19 cellular contexts compared by ENCODE assay signal in genomic region chr7:51229620-51230323, GRCh38.
DNase-seq lines count a peak whose midpoint lies in the region; ATAC-seq and TF ChIP-seq lines count a peak whose summit lies in the region.
"Had no signal": no experiment of that assay in that cellular context is flagged by ENCODE, and none has a peak within 500 bp of the region (broad histone marks: within the 10 kb centered on the region; RNA-seq: fewer than 3 reads in every experiment).

No MANE protein-coding gene starts in this region.

- H3K27ac ChIP-seq in coronary artery, result no peak overlapping the region
- H3K27ac ChIP-seq in suprapubic skin, result peak overlapping the region; percentile 29
- H3K27ac ChIP-seq: Peyer's patch, right atrium auricular region had no signal

- H3K4me3 ChIP-seq in coronary artery, result no peak overlapping the region
- H3K4me3 ChIP-seq in suprapubic skin, result peak overlapping the region; percentile 25
- H3K4me3 ChIP-seq: left ventricle myocardium inferior, Peyer's patch, right atrium auricular region had no signal

- ATAC-seq in WTC11 (no peak), HG02678 (IDR thresholded peaks at IDR 0.05; ENCODE audit: unreplicated experiment) (no peak), omental fat pad (ENCODE audit: low FRiP score) (no peak)

- H3K27me3 ChIP-seq in suprapubic skin, result no peaks in the 10 kb centered on the region
- H3K27me3 ChIP-seq: Peyer's patch, right atrium auricular region had no signal

- H3K4me3 Mint-ChIP-seq in WTC11 (no peak overlapping the region), neural crest cell (no peak overlapping the region)
- H3K4me3 Mint-ChIP-seq: activated naive CD4-positive, alpha-beta T cell treated with anti-CD3 and anti-CD28 coated beads, Interleukin-2, amount 10 ng/mL, durations not matched to agents 7 days and 5 days; CD4-positive, CD25-positive, alpha-beta regulatory T cell; naive B cell had no signal

- H3K4me1 Mint-ChIP-seq in WTC11, result peaks cover 59% of the 10 kb centered on the region
- H3K4me1 Mint-ChIP-seq in neural crest cell, result peaks cover 35% of the 10 kb centered on the region
- H3K4me1 Mint-ChIP-seq: activated naive CD4-positive, alpha-beta T cell treated with anti-CD3 and anti-CD28 coated beads, Interleukin-2, amount 10 ng/mL, durations not matched to agents 7 days and 5 days; CD4-positive, CD25-positive, alpha-beta regulatory T cell; naive B cell had no signal

- WGBS in suprapubic skin, result 83% methylated on average over 11 of the region's 11 CpGs

- DNase-seq in WTC11 (ENCODE audit: low spot score) (no peak), coronary artery (ENCODE audit: low spot score) (peak; percentile 59), neural crest cell (ENCODE audit: low read depth, low spot score) (no peak), suprapubic skin (ENCODE audit: low spot score in 2 of 2) (no peak), COLO668 (lab: John Stamatoyannopoulos, UW; ENCODE audit: unreplicated experiment) (no peak), omental fat pad (ENCODE audit: low spot score) (no peak)
- DNase-seq: activated CD4-positive, alpha-beta T cell treated with anti-CD3 and anti-CD28 coated beads for 48 hours; activated naive CD4-positive, alpha-beta T cell treated with anti-CD3 and anti-CD28 coated beads, Interleukin-2, amount 10 ng/mL, durations not matched to agents 7 days and 5 days; CD4-positive, CD25-positive, alpha-beta regulatory T cell; dermis blood vessel endothelial cell; left ventricle myocardium inferior; naive B cell; NCI-H1092 treated with DMSO at 0.1 percent for 48 hours; NCI-H187 treated with DMSO at 0.1 percent for 48 hours; Peyer's patch; SHP77 treated with DMSO at 0.1 percent for 48 hours; stimulated activated CD4-positive, alpha-beta T cell treated with anti-CD3 and anti-CD28 coated beads, Interleukin-2, amount 100 ng/mL, for 24 hours had no signal

- H3K27ac Mint-ChIP-seq in WTC11 (peak overlapping the region; percentile 37), neural crest cell (ENCODE audit: unreplicated experiment) (peak overlapping the region; percentile 36)
- H3K27ac Mint-ChIP-seq: activated naive CD4-positive, alpha-beta T cell treated with anti-CD3 and anti-CD28 coated beads, Interleukin-2, amount 10 ng/mL, durations not matched to agents 7 days and 5 days; CD4-positive, CD25-positive, alpha-beta regulatory T cell; naive B cell had no signal

- no peak for TF ChIP-seq CTCF in WTC11 (IDR thresholded peaks at IDR 0.05)
- no peak for TF ChIP-seq CTCF in coronary artery (IDR thresholded peaks at IDR 0.05)
- no peak for TF ChIP-seq CTCF in neural crest cell (conservative IDR thresholded peaks at IDR 0.05)
- TF ChIP-seq CTCF in suprapubic skin (IDR thresholded peaks at IDR 0.05), result no peak
- TF ChIP-seq CTCF in omental fat pad (IDR thresholded peaks at IDR 0.05), result no peak

- TF ChIP-seq EP300 in suprapubic skin (IDR thresholded peaks at IDR 0.05), result no peak

- H3K36me3 ChIP-seq in suprapubic skin, result no peaks in the 10 kb centered on the region
- H3K36me3 ChIP-seq: left ventricle myocardium inferior, Peyer's patch, right atrium auricular region had no signal

- H3K9me3 Mint-ChIP-seq in WTC11, result no peaks in the 10 kb centered on the region
- H3K9me3 Mint-ChIP-seq in neural crest cell, result no peaks in the 10 kb centered on the region
- H3K9me3 Mint-ChIP-seq: activated naive CD4-positive, alpha-beta T cell treated with anti-CD3 and anti-CD28 coated beads, Interleukin-2, amount 10 ng/mL, durations not matched to agents 7 days and 5 days; CD4-positive, CD25-positive, alpha-beta regulatory T cell had no signal

- H3K9me3 ChIP-seq in suprapubic skin, result no peaks in the 10 kb centered on the region
- H3K9me3 ChIP-seq: left ventricle myocardium inferior, Peyer's patch, right atrium auricular region had no signal

- H3K4me1 ChIP-seq in suprapubic skin, result peaks cover 47% of the 10 kb centered on the region
- H3K4me1 ChIP-seq: right atrium auricular region had no signal

- no peaks in the 10 kb centered on the region for H3K27me3 Mint-ChIP-seq in WTC11 (ENCODE audit: low read depth)
- no peaks in the 10 kb centered on the region for H3K27me3 Mint-ChIP-seq in neural crest cell (ENCODE audit: low read depth)

- POLR2A ChIA-PET in WTC11 (lab: Charles Lee), result no interaction called here

- no peaks in the 10 kb centered on the region for H3K36me3 Mint-ChIP-seq in WTC11
- H3K36me3 Mint-ChIP-seq in neural crest cell (ENCODE audit: low read depth), result no peaks in the 10 kb centered on the region
- H3K36me3 Mint-ChIP-seq: activated naive CD4-positive, alpha-beta T cell treated with anti-CD3 and anti-CD28 coated beads, Interleukin-2, amount 10 ng/mL, durations not matched to agents 7 days and 5 days; CD4-positive, CD25-positive, alpha-beta regulatory T cell; naive B cell had no signal

- TF ChIP-seq POLR2A in suprapubic skin (IDR thresholded peaks at IDR 0.05), result no peak

- CTCF ChIA-PET in WTC11 (lab: Charles Lee), result interaction anchor here (0.7 to 2.7 kb wide), 11 partner anchors 10 to 141 kb away, joined by 3 to 19 read pairs (median 5); no protein-coding TSS in a partner anchor

TF ChIP-seq in WTC11, 78 proteins besides CTCF, POLR2A, EP300 and RAD21:
- TF ChIP-seq CREM (CRISPR knock-in tag; IDR thresholded peaks at IDR 0.05), result no peak
- TF ChIP-seq JAZF1 (CRISPR knock-in tag; IDR thresholded peaks at IDR 0.05), result no peak
- no peak for TF ChIP-seq ZBTB21 (CRISPR knock-in tag; IDR thresholded peaks at IDR 0.05; ENCODE audit: borderline replicate concordance)
- no peak for TF ChIP-seq GTF2I (CRISPR knock-in tag; conservative IDR thresholded peaks at IDR 0.05)
